ENCODE assay signal across 8 cellular contexts in genomic region chr6:100257661-100258395, GRCh38.
DNase-seq lines count a peak whose midpoint lies in the region; ATAC-seq and TF ChIP-seq lines count a peak whose summit lies in the region.

No MANE protein-coding gene starts in this region.

- H3K27ac ChIP-seq in BLaER1: no peak overlapping the region

- no peak overlapping the region for H3K27ac Mint-ChIP-seq in type B pancreatic cell

- H3K36me3 ChIP-seq in BLaER1: no peaks in the 10 kb centered on the region

- H3K9me3 ChIP-seq in BLaER1: no peaks in the 10 kb centered on the region

- H3K27me3 Mint-ChIP-seq in type B pancreatic cell: no peaks in the 10 kb centered on the region

- H3K9me3 Mint-ChIP-seq in type B pancreatic cell: no peaks in the 10 kb centered on the region

- peaks cover 6% of the 10 kb centered on the region for H3K4me1 Mint-ChIP-seq in type B pancreatic cell (ENCODE audit: unreplicated experiment)

- H3K4me3 ChIP-seq in BLaER1: no peak overlapping the region

- H4K20me1 ChIP-seq in BLaER1: no peaks in the 10 kb centered on the region

- H3K4me3 Mint-ChIP-seq in type B pancreatic cell: no peak overlapping the region

- H3K9ac ChIP-seq in BLaER1: no peak overlapping the region

- peak; percentile 21 for TF ChIP-seq CTCF in type B pancreatic cell (conservative IDR thresholded peaks at IDR 0.05)

- H3K27me3 ChIP-seq in BLaER1: no peaks in the 10 kb centered on the region

- 0 out of 2 replicates have a peak overlapping the region, but pooled peaks have one; percentile 12 for H3K4me2 ChIP-seq in BLaER1

- peak; percentile 82 for ATAC-seq in GM19043 (IDR thresholded peaks at IDR 0.05; ENCODE audit: low read depth, unreplicated experiment)
- ATAC-seq in HG03108 (IDR thresholded peaks at IDR 0.05; ENCODE audit: unreplicated experiment): peak; percentile 95

- no peaks in the 10 kb centered on the region for H3K4me1 ChIP-seq in BLaER1

- no peaks in the 10 kb centered on the region for H3K36me3 Mint-ChIP-seq in type B pancreatic cell

- DNase-seq in NCI-H69 (lab: John Stamatoyannopoulos, UW): peak; percentile 85
- peak; percentile 58 to 64 for DNase-seq in dermis microvascular lymphatic vessel endothelial cell (ENCODE audit: low read depth in 2 of 2)
- DNase-seq in type B pancreatic cell (ENCODE audit: extremely low spot score, unreplicated experiment): no peak
- no peak for DNase-seq in effector CD4-positive, alpha-beta T cell
- DNase-seq in 8988T: no peak

Comparison
In these comparisons a context has a peak if more than half of its experiments do, and no peak if none do; other contexts are left out.
1. DNase-seq: peak in NCI-H69 (single experiment) and dermis microvascular lymphatic vessel endothelial cell (2 of 2); none in type B pancreatic cell (single experiment), effector CD4-positive, alpha-beta T cell (single experiment) and 8988T (single experiment).